Comparison of ENCODE assay signal across 8 cellular contexts in genomic region chr3:143825513-143825912, GRCh38. TPM values are rescaled to one million over a fixed set of nuclear protein-coding genes. Genes with fewer than 3 reads are reported as not detected.
A peak's percentile ranks its signal among the peaks of the same experiment; 100 is the strongest.
DNase-seq lines count a peak whose midpoint lies in the region; ATAC-seq and TF ChIP-seq lines count a peak whose summit lies in the region.

No MANE protein-coding gene starts in this region.

- no peaks in the 10 kb centered on the region for H3K36me3 ChIP-seq in vagina

- H3K36me3 Mint-ChIP-seq in activated CD8-positive, alpha-beta memory T cell treated with anti-CD3 and anti-CD28 coated beads, Interleukin-2, amount 10 ng/mL, durations not matched to agents 7 days and 5 days = peaks cover 24% of the 10 kb centered on the region
- H3K36me3 Mint-ChIP-seq in T-helper 2 cell treated with Interferon-gamma antibody and Interleukin-4, amounts not matched to agents 5 μg/mL and 100 μg/mL, for 36 hours (ENCODE audit: low read depth) = peaks cover 21% of the 10 kb centered on the region

- peaks cover 27% of the 10 kb centered on the region for H3K4me1 Mint-ChIP-seq in activated CD8-positive, alpha-beta memory T cell treated with anti-CD3 and anti-CD28 coated beads, Interleukin-2, amount 10 ng/mL, durations not matched to agents 7 days and 5 days
- H3K4me1 Mint-ChIP-seq in T-helper 2 cell treated with Interferon-gamma antibody and Interleukin-4, amounts not matched to agents 5 μg/mL and 100 μg/mL, for 36 hours (ENCODE audit: low read depth) = peaks cover 33% of the 10 kb centered on the region

- TF ChIP-seq POLR2A in vagina (IDR thresholded peaks at IDR 0.05) = no peak

- no peak overlapping the region for H3K4me3 Mint-ChIP-seq in activated CD8-positive, alpha-beta memory T cell treated with anti-CD3 and anti-CD28 coated beads, Interleukin-2, amount 10 ng/mL, durations not matched to agents 7 days and 5 days
- peak overlapping the region; percentile 34 for H3K4me3 Mint-ChIP-seq in T-helper 2 cell treated with Interferon-gamma antibody and Interleukin-4, amounts not matched to agents 5 μg/mL and 100 μg/mL, for 36 hours

- no peak overlapping the region for H3K4me3 ChIP-seq in vagina

- no peaks in the 10 kb centered on the region for H3K27me3 Mint-ChIP-seq in activated CD8-positive, alpha-beta memory T cell treated with anti-CD3 and anti-CD28 coated beads, Interleukin-2, amount 10 ng/mL, durations not matched to agents 7 days and 5 days
- no peaks in the 10 kb centered on the region for H3K27me3 Mint-ChIP-seq in T-helper 2 cell treated with Interferon-gamma antibody and Interleukin-4, amounts not matched to agents 5 μg/mL and 100 μg/mL, for 36 hours (ENCODE audit: low read depth)

- H3K9me3 ChIP-seq in vagina = no peaks in the 10 kb centered on the region

- H3K27me3 ChIP-seq in vagina = no peaks in the 10 kb centered on the region

- intact Hi-C loops in sciatic nerve (cut with DNase I) (no loop called here), vagina (cut with DNase I) (no loop called here)

- H3K9me3 Mint-ChIP-seq in activated CD8-positive, alpha-beta memory T cell treated with anti-CD3 and anti-CD28 coated beads, Interleukin-2, amount 10 ng/mL, durations not matched to agents 7 days and 5 days (ENCODE audit: low read depth) = peaks cover 5% of the 10 kb centered on the region
- peaks cover 12% of the 10 kb centered on the region for H3K9me3 Mint-ChIP-seq in T-helper 2 cell treated with Interferon-gamma antibody and Interleukin-4, amounts not matched to agents 5 μg/mL and 100 μg/mL, for 36 hours

- no peak for TF ChIP-seq CTCF in vagina (IDR thresholded peaks at IDR 0.05)

- CTCF ChIA-PET in activated CD8-positive, alpha-beta memory T cell treated with anti-CD3 and anti-CD28 coated beads, Interleukin-2, amount 10 ng/mL, durations not matched to agents 7 days and 5 days (lab: Charles Lee) = interaction anchor here (0.9 to 1.3 kb wide), 2 partner anchors 12 to 50 kb away, joined by 3 to 5 read pairs; no protein-coding TSS in a partner anchor

- no peak for DNase-seq in activated CD8-positive, alpha-beta memory T cell treated with anti-CD3 and anti-CD28 coated beads, Interleukin-2, amount 10 ng/mL, durations not matched to agents 7 days and 5 days
- DNase-seq in activated CD8-positive, alpha-beta memory T cell treated with anti-CD3 and anti-CD28 coated beads for 24 hours = no peak
- no peak for DNase-seq in T-helper 2 cell treated with Interferon-gamma antibody and Interleukin-4, amounts not matched to agents 5 μg/mL and 100 μg/mL, for 36 hours (ENCODE audit: low spot score)
- DNase-seq in sciatic nerve (ENCODE audit: low spot score) = no peak
- DNase-seq in NK-92 (lab: John Stamatoyannopoulos, UW; ENCODE audit: unreplicated experiment) = no peak
- no peak for DNase-seq in pons (ENCODE audit: low spot score)
- DNase-seq in vagina (ENCODE audit: extremely low spot score in 2 of 2) = no peak

- peaks cover 10% of the 10 kb centered on the region for H3K4me1 ChIP-seq in vagina

- no peak overlapping the region for H3K27ac ChIP-seq in vagina

- peak; percentile 84 for ATAC-seq in activated CD8-positive, alpha-beta memory T cell treated with anti-CD3 and anti-CD28 coated beads, Interleukin-2, amount 10 ng/mL, durations not matched to agents 7 days and 5 days
- ATAC-seq in HG02763 (IDR thresholded peaks at IDR 0.05; ENCODE audit: unreplicated experiment) = peak; percentile 50
- ATAC-seq in sciatic nerve = peak; percentile 59

- peak overlapping the region; percentile 58 for H3K27ac Mint-ChIP-seq in activated CD8-positive, alpha-beta memory T cell treated with anti-CD3 and anti-CD28 coated beads, Interleukin-2, amount 10 ng/mL, durations not matched to agents 7 days and 5 days
- peak overlapping the region; percentile 58 for H3K27ac Mint-ChIP-seq in T-helper 2 cell treated with Interferon-gamma antibody and Interleukin-4, amounts not matched to agents 5 μg/mL and 100 μg/mL, for 36 hours

RNA-seq across cellular contexts. Expression of gene SLC9A9, which starts 22.8 kb away (rescaled TPM):
- 10 to 100 TPM in 1 of 2 experiments, 1 to 10 TPM in 1; 6.8 to 10.8 TPM for total RNA-seq in activated CD8-positive, alpha-beta memory T cell treated with anti-CD3 and anti-CD28 coated beads, Interleukin-2, amount 10 ng/mL, durations not matched to agents 7 days and 5 days
- total RNA-seq in sciatic nerve (16.0 TPM), vagina (30.7 TPM)
